13 cellular contexts compared by ENCODE assay signal in genomic region chr11:41660585-41660984, GRCh38.
DNase-seq lines count a peak whose midpoint lies in the region; ATAC-seq and TF ChIP-seq lines count a peak whose summit lies in the region.
"Had no signal": no experiment of that assay in that cellular context is flagged by ENCODE, and none has a peak within 500 bp of the region (broad histone marks: within the 10 kb centered on the region; RNA-seq: fewer than 3 reads in every experiment).

No MANE protein-coding gene starts in this region.

- DNase-seq in DMS53 (lab: John Stamatoyannopoulos, UW) (peak; percentile 48), HEK293T (ENCODE audit: extremely low spot score) (peak; percentile 9), RPMI8226 (peak; percentile 44), iPS DF 4.7 (ENCODE audit: extremely low read depth, low spot score) (peak; percentile 5), NCI-H2029 (lab: John Stamatoyannopoulos, UW) (no peak), NCI-H2171 treated with DMSO at 0.1 percent for 48 hours (lab: John Stamatoyannopoulos, UW) (no peak)
- no peak for DNase-seq in effector CD8-positive, alpha-beta T cell (lab: John Stamatoyannopoulos, UW)
- DNase-seq: colonic mucosa; KG1; naive thymus-derived CD4-positive, alpha-beta T cell; posterior cingulate gyrus; stimulated activated CD4-positive, alpha-beta T cell treated with anti-CD3 and anti-CD28 coated beads, Interleukin-4, amount 100 ng/mL, for 24 hours had no signal

- no peak for ATAC-seq in activated CD4-positive, CD25-positive, alpha-beta regulatory T cell treated with anti-CD3 and anti-CD28 coated beads, Interleukin-2, amount 50 U/mL, for 24 hours
- ATAC-seq: naive thymus-derived CD4-positive, alpha-beta T cell had no signal

- CTCF ChIA-PET in HEK293T (lab: Yijun Ruan, JAX) = no interaction called here

- POLR2A ChIA-PET in HEK293T (lab: Yijun Ruan, JAX) = no interaction called here

TF ChIP-seq in HEK293T, 16 proteins besides CTCF, POLR2A, EP300 and RAD21:
- TF ChIP-seq BHLHE40 (IDR thresholded peaks at IDR 0.05; ENCODE audit: borderline replicate concordance) = no peak
- no peak for TF ChIP-seq FOXM1 (IDR thresholded peaks at IDR 0.05; ENCODE audit: borderline replicate concordance)
- no peak for TF ChIP-seq PKNOX1 (IDR thresholded peaks at IDR 0.05)
- no peak for TF ChIP-seq CTBP1 (IDR thresholded peaks at IDR 0.05; ENCODE audit: borderline replicate concordance)
- no peak for TF ChIP-seq TARDBP (IDR thresholded peaks at IDR 0.05)
- TF ChIP-seq HDGF (IDR thresholded peaks at IDR 0.05; ENCODE audit: borderline replicate concordance) = no peak
- no peak for TF ChIP-seq FOXA1 (IDR thresholded peaks at IDR 0.05)
- TF ChIP-seq FOXK2 (IDR thresholded peaks at IDR 0.05) = no peak
- no peak for TF ChIP-seq L3MBTL2 (conservative IDR thresholded peaks at IDR 0.05)
- TF ChIP-seq ARNT (IDR thresholded peaks at IDR 0.05) = no peak
- no peak for TF ChIP-seq ZNF384 (IDR thresholded peaks at IDR 0.05)
TF ChIP-seq in HEK293T: peak in this region for 0.

Comparison
In these comparisons a context has a peak if more than half of its experiments do, and no peak if none do; other contexts are left out.
1. DNase-seq: peak in DMS53 (single experiment), HEK293T (single experiment), RPMI8226 (single experiment) and iPS DF 4.7 (single experiment); none in NCI-H2029 (single experiment), NCI-H2171 treated with DMSO at 0.1 percent for 48 hours (single experiment) and effector CD8-positive, alpha-beta T cell (single experiment).